ENCODE assay signal across 21 cellular contexts in genomic region chr6:42988486-42989020, GRCh38. TPM values are rescaled to one million over a fixed set of nuclear protein-coding genes. Genes with fewer than 3 reads are reported as not detected.
DNase-seq lines count a peak whose midpoint lies in the region; ATAC-seq and TF ChIP-seq lines count a peak whose summit lies in the region.
"Had no signal": no experiment of that assay in that cellular context is flagged by ENCODE, and none has a peak within 500 bp of the region (broad histone marks: within the 10 kb centered on the region; RNA-seq: fewer than 3 reads in every experiment).

No MANE protein-coding gene starts in this region.

- no peak overlapping the region for H4K8ac ChIP-seq in trophoblast cell (ENCODE audit: low read depth, low read length)

- H2AFZ ChIP-seq in trophoblast cell (ENCODE audit: insufficient read depth, low read length, poor library complexity): no peak overlapping the region

- peaks cover 43% of the 10 kb centered on the region for H3K4me1 ChIP-seq in CD4-positive, alpha-beta memory T cell (ENCODE audit: insufficient read depth, low read length)
- peaks cover 15 to 24% of the 10 kb centered on the region in 2 donors for H3K4me1 ChIP-seq in naive thymus-derived CD4-positive, alpha-beta T cell (ENCODE audit: control insufficient read depth in 2 of 2, insufficient read depth in 2 of 2, low read length in 2 of 2)
- peaks cover 0 to 48% (median 38%) of the 10 kb centered on the region in 3 donors for H3K4me1 ChIP-seq in gastroesophageal sphincter
- peaks cover 5 to 8% of the 10 kb centered on the region in 2 experiments for H3K4me1 ChIP-seq in trophoblast cell (ENCODE audit: control insufficient read depth in 1 of 2, insufficient read depth in 2 of 2, low read length in 2 of 2)
- H3K4me1 ChIP-seq in upper lobe of left lung: peaks cover 29 to 45% (median 41%) of the 10 kb centered on the region in 4 donors

- POLR2A ChIA-PET in CD4-positive, alpha-beta memory T cell (lab: Charles Lee; ENCODE audit: partially characterized antibody): interaction anchor here (0.8 to 2.3 kb wide), 4 partner anchors 9 to 25 kb away, joined by 3 to 18 read pairs (median 3); partner anchors contain the start of genes KLHDC3, MEA1 and PEX6
- POLR2A ChIA-PET in naive thymus-derived CD4-positive, alpha-beta T cell (lab: Charles Lee): interaction anchor here (1.2 to 2.2 kb wide), 4 partner anchors 9 to 396 kb away, joined by 3 to 15 read pairs (median 4); partner anchors contain the start of genes PEX6 and RRP36

- TF ChIP-seq POLR2A in gastroesophageal sphincter (IDR thresholded peaks at IDR 0.05) (no peak), upper lobe of left lung (IDR thresholded peaks at IDR 0.05) (no peak)

- peak overlapping the region in 1 of 8 donors; percentile 0 for H3K4me3 Mint-ChIP-seq in CD4-positive, alpha-beta memory T cell
- peak overlapping the region in 4 of 10 donors; percentile 29 to 58 (median 34) for H3K4me3 Mint-ChIP-seq in naive thymus-derived CD4-positive, alpha-beta T cell
- H3K4me3 Mint-ChIP-seq: activated CD4-positive, alpha-beta memory T cell treated with anti-CD3 and anti-CD28 coated beads for 36 hours; activated T-cell treated with anti-CD3 and anti-CD28 coated beads, Interleukin-2, amount 50 U/mL, for 4 hours; central memory CD8-positive, alpha-beta T cell had no signal

- H3K36me3 Mint-ChIP-seq in CD4-positive, alpha-beta memory T cell: peaks cover 13 to 41% of the 10 kb centered on the region in 2 donors
- peaks cover 2 to 28% (median 6%) of the 10 kb centered on the region in 5 donors for H3K36me3 Mint-ChIP-seq in naive thymus-derived CD4-positive, alpha-beta T cell

- H3K27me3 Mint-ChIP-seq in CD4-positive, alpha-beta memory T cell: no peaks in the 10 kb centered on the region
- H3K27me3 Mint-ChIP-seq in naive thymus-derived CD4-positive, alpha-beta T cell: no peaks in the 10 kb centered on the region
- H3K27me3 Mint-ChIP-seq: activated CD4-positive, alpha-beta memory T cell treated with anti-CD3 and anti-CD28 coated beads for 36 hours; central memory CD8-positive, alpha-beta T cell had no signal

- H3K36me3 ChIP-seq in CD4-positive, alpha-beta memory T cell (ENCODE audit: insufficient read depth, low read length): peaks cover 28% of the 10 kb centered on the region
- peaks cover 0 to 36% (median 6%) of the 10 kb centered on the region in 3 experiments for H3K36me3 ChIP-seq in naive thymus-derived CD4-positive, alpha-beta T cell (ENCODE audit: control insufficient read depth in 2 of 3, insufficient read depth in 3 of 3, low read length in 3 of 3)
- H3K36me3 ChIP-seq in gastroesophageal sphincter (peaks cover 0 to 44% of the 10 kb centered on the region in 2 donors), trophoblast cell (ENCODE audit: control insufficient read depth in 1 of 2, insufficient read depth in 2 of 2, low read length in 2 of 2) (peaks cover 9 to 17% of the 10 kb centered on the region in 2 experiments), upper lobe of left lung (peaks cover 3 to 19% (median 12%) of the 10 kb centered on the region in 4 donors)

- no peak overlapping the region for H2AK5ac ChIP-seq in trophoblast cell (ENCODE audit: low read length)

- H2BK12ac ChIP-seq in trophoblast cell (ENCODE audit: low read length): no peak overlapping the region

- H3K27ac ChIP-seq in CD4-positive, alpha-beta memory T cell (ENCODE audit: low read depth, low read length): no peak overlapping the region
- no peak overlapping the region for H3K27ac ChIP-seq in naive thymus-derived CD4-positive, alpha-beta T cell (ENCODE audit: low read depth, low read length)
- H3K27ac ChIP-seq in gastroesophageal sphincter: no peak overlapping the region
- no peak overlapping the region for H3K27ac ChIP-seq in trophoblast cell (ENCODE audit: low read depth, low read length)
- H3K27ac ChIP-seq in upper lobe of left lung: no peak overlapping the region
- H3K27ac ChIP-seq: neutrophil, right lobe of liver, SK-N-MC had no signal

- H4K91ac ChIP-seq in trophoblast cell (ENCODE audit: low read depth, low read length): no peak overlapping the region

- H3K9me3 Mint-ChIP-seq in CD4-positive, alpha-beta memory T cell: no peaks in the 10 kb centered on the region
- H3K9me3 Mint-ChIP-seq in naive thymus-derived CD4-positive, alpha-beta T cell: no peaks in the 10 kb centered on the region
- H3K9me3 Mint-ChIP-seq: activated CD4-positive, alpha-beta memory T cell treated with anti-CD3 and anti-CD28 coated beads for 36 hours; activated T-cell treated with anti-CD3 and anti-CD28 coated beads, Interleukin-2, amount 50 U/mL, for 4 hours; central memory CD8-positive, alpha-beta T cell had no signal

- H2BK5ac ChIP-seq in trophoblast cell (ENCODE audit: low read depth, low read length, poor library complexity): no peak overlapping the region

- no peak overlapping the region for H3K23ac ChIP-seq in trophoblast cell (ENCODE audit: low read length)

- no peak for DNase-seq in CD4-positive, alpha-beta memory T cell
- DNase-seq in LHCN-M2 (ENCODE audit: low read depth): peak; percentile 91
- peak; percentile 61 for DNase-seq in dermis blood vessel endothelial cell
- DNase-seq in naive thymus-derived CD4-positive, alpha-beta T cell: no peak
- DNase-seq in activated gamma-delta T cell treated with Interleukin-2 at 50 U/mL for 16 hours: no peak
- DNase-seq in trophoblast cell: no peak
- no peak for DNase-seq in upper lobe of left lung
- DNase-seq: activated CD4-positive, alpha-beta memory T cell treated with anti-CD3 and anti-CD28 coated beads for 36 hours; activated T-cell treated with anti-CD3 and anti-CD28 coated beads, Interleukin-2, amount 50 U/mL, for 4 hours; glutamatergic neuron; mammary epithelial cell; MM.1S; NCI-H1694; NCI-H446 treated with DMSO at 0.1 percent for 48 hours; right lobe of liver; stimulated activated CD4-positive, alpha-beta T cell treated with anti-CD3 and anti-CD28 coated beads, Interleukin-4, amount 100 ng/mL, for 1 hour had no signal

- no peak overlapping the region for H3K14ac ChIP-seq in trophoblast cell (ENCODE audit: low read length)

- intact Hi-C loops in CD4-positive, alpha-beta memory T cell (cut with micrococcal nuclease): no loop called here
- intact Hi-C loops in naive thymus-derived CD4-positive, alpha-beta T cell (cut with micrococcal nuclease): no loop called here

- no peak overlapping the region for H3K4ac ChIP-seq in trophoblast cell (ENCODE audit: low read depth, low read length)

- no peaks in the 10 kb centered on the region for H3K27me3 ChIP-seq in CD4-positive, alpha-beta memory T cell (ENCODE audit: insufficient read depth, low read length)
- no peaks in the 10 kb centered on the region for H3K27me3 ChIP-seq in naive thymus-derived CD4-positive, alpha-beta T cell (ENCODE audit: control insufficient read depth in 2 of 2, insufficient read depth in 2 of 2, low read length in 2 of 2)
- no peaks in the 10 kb centered on the region for H3K27me3 ChIP-seq in gastroesophageal sphincter
- no peaks in the 10 kb centered on the region for H3K27me3 ChIP-seq in trophoblast cell (ENCODE audit: insufficient read depth, low read length)
- no peaks in the 10 kb centered on the region for H3K27me3 ChIP-seq in upper lobe of left lung
- H3K27me3 ChIP-seq: neutrophil, right lobe of liver had no signal

- no peak overlapping the region for H4K12ac ChIP-seq in trophoblast cell (ENCODE audit: low read depth, low read length)

- no peak overlapping the region for H3K9ac ChIP-seq in trophoblast cell (ENCODE audit: low read length)

- CTCF ChIA-PET in CD4-positive, alpha-beta memory T cell (lab: Charles Lee; ENCODE audit: partially characterized antibody): no interaction called here
- CTCF ChIA-PET in naive thymus-derived CD4-positive, alpha-beta T cell (lab: Charles Lee): no interaction called here

- H3K79me2 ChIP-seq in trophoblast cell (ENCODE audit: control insufficient read depth, insufficient read depth, low read length, poor library complexity): peaks cover 5% of the 10 kb centered on the region

- TF ChIP-seq EP300 in gastroesophageal sphincter (IDR thresholded peaks at IDR 0.05) (no peak), upper lobe of left lung (IDR thresholded peaks at IDR 0.05) (no peak)

- H3K18ac ChIP-seq in trophoblast cell (ENCODE audit: low read length): no peak overlapping the region

- H2BK120ac ChIP-seq in trophoblast cell (ENCODE audit: insufficient read depth, low read length, poor library complexity): no peak overlapping the region

- no peak for TF ChIP-seq CTCF in gastroesophageal sphincter (IDR thresholded peaks at IDR 0.05)
- TF ChIP-seq CTCF in upper lobe of left lung (IDR thresholded peaks at IDR 0.05): no peak

- WGBS in gastroesophageal sphincter (ENCODE audit: low coverage in 1 of 2), 2 donors: 38% methylated on average over 1 of the region's 1 CpG; no CpG with 5 or more reads in 1 of the 2 donors
- no CpG with 5 or more reads among the region's 1 CpG for WGBS in trophoblast cell (ENCODE audit: extremely low coverage, insufficient coverage, insufficient read length)
- 69 to 75% methylated on average over 1 of the region's 1 CpG for WGBS in upper lobe of left lung, 2 donors

- no peaks in the 10 kb centered on the region for H3K9me3 ChIP-seq in CD4-positive, alpha-beta memory T cell (ENCODE audit: control insufficient read depth in 1 of 2, low read length in 2 of 2)
- no peaks in the 10 kb centered on the region for H3K9me3 ChIP-seq in naive thymus-derived CD4-positive, alpha-beta T cell (ENCODE audit: control insufficient read depth in 2 of 3, low read length in 3 of 3)
- H3K9me3 ChIP-seq in gastroesophageal sphincter (no peaks in the 10 kb centered on the region), trophoblast cell (ENCODE audit: insufficient read depth, low read depth, low read length) (peaks cover 2% of the 10 kb centered on the region), upper lobe of left lung (no peaks in the 10 kb centered on the region)
- H3K9me3 ChIP-seq: neutrophil, right lobe of liver had no signal

- ATAC-seq in naive thymus-derived CD4-positive, alpha-beta T cell: no peak
- ATAC-seq in gastroesophageal sphincter (no peak), upper lobe of left lung (ENCODE audit: low FRiP score in 2 of 2) (no peak)
- ATAC-seq: activated T-cell treated with anti-CD3 and anti-CD28 coated beads, Interleukin-2, amount 50 U/mL, for 4 hours; HCT116; right lobe of liver had no signal

- H3K4me2 ChIP-seq in trophoblast cell (ENCODE audit: low read length): no peak overlapping the region

- peaks cover 7% of the 10 kb centered on the region for H3K79me1 ChIP-seq in trophoblast cell (ENCODE audit: low read length)

- H3K4me1 Mint-ChIP-seq in CD4-positive, alpha-beta memory T cell: peaks cover 44 to 68% (median 56%) of the 10 kb centered on the region in 4 donors
- H3K4me1 Mint-ChIP-seq in naive thymus-derived CD4-positive, alpha-beta T cell: peaks cover 39 to 64% (median 57%) of the 10 kb centered on the region in 7 donors

- H3K27ac Mint-ChIP-seq in CD4-positive, alpha-beta memory T cell: peak overlapping the region in 4 of 7 donors; percentile 12 to 63 (median 58)
- H3K27ac Mint-ChIP-seq in naive thymus-derived CD4-positive, alpha-beta T cell: peak overlapping the region in 5 of 9 donors; percentile 51 to 79 (median 65)
- H3K27ac Mint-ChIP-seq: activated CD4-positive, alpha-beta memory T cell treated with anti-CD3 and anti-CD28 coated beads for 36 hours had no signal

- H3K4me3 ChIP-seq in CD4-positive, alpha-beta memory T cell (ENCODE audit: low read length in 2 of 2): no peak overlapping the region
- no peak overlapping the region for H3K4me3 ChIP-seq in naive thymus-derived CD4-positive, alpha-beta T cell (ENCODE audit: low read length)
- H3K4me3 ChIP-seq in gastroesophageal sphincter: no peak overlapping the region
- H3K4me3 ChIP-seq in trophoblast cell (ENCODE audit: low read depth, low read length): no peak overlapping the region
- no peak overlapping the region for H3K4me3 ChIP-seq in upper lobe of left lung
- H3K4me3 ChIP-seq: right lobe of liver, SK-N-MC had no signal

RNA-seq across cellular contexts. Expression of gene PPP2R5D, which starts 4.2 kb away (rescaled TPM):
- total RNA-seq in CD4-positive, alpha-beta memory T cell: 10 to 100 TPM; 36.6 to 38.0 TPM
- polyA plus RNA-seq in CD4-positive, alpha-beta memory T cell: 10 to 100 TPM; 22.3 to 30.8 TPM
- total RNA-seq in LHCN-M2 (2014; rRNA removed) (61.3 and 61.7 TPM in 2 replicates), dermis blood vessel endothelial cell (37.3 and 45.6 TPM in 2 replicates), gastroesophageal sphincter (10 to 100 TPM; 30.0 to 45.1 (median 36.3) TPM), upper lobe of left lung (10 to 100 TPM; 22.8 to 45.1 (median 27.3) TPM)
- polyA plus RNA-seq in LHCN-M2 (2012): 46.1 TPM
- total RNA-seq in naive thymus-derived CD4-positive, alpha-beta T cell: 10 to 100 TPM; 19.7 to 60.4 (median 28.2) TPM
- polyA plus RNA-seq in naive thymus-derived CD4-positive, alpha-beta T cell: 10 to 100 TPM; 21.5 to 34.0 TPM
- polyA plus RNA-seq in trophoblast cell (2013): 40.2 and 41.3 TPM in 2 replicates

RNA-seq across cellular contexts. Expression of gene PEX6, which starts 9.6 kb away (rescaled TPM):
- total RNA-seq in CD4-positive, alpha-beta memory T cell: 10 to 100 TPM; 38.9 to 40.5 TPM
- polyA plus RNA-seq in CD4-positive, alpha-beta memory T cell: 10 to 100 TPM; 14.5 TPM
- total RNA-seq in LHCN-M2 (2014; rRNA removed): 20.8 and 22.3 TPM in 2 replicates
- 13.2 TPM for polyA plus RNA-seq in LHCN-M2 (2012)
- 19.1 and 45.8 TPM in 2 replicates for total RNA-seq in dermis blood vessel endothelial cell
- 10 to 100 TPM; 14.1 to 42.3 (median 28.0) TPM for total RNA-seq in naive thymus-derived CD4-positive, alpha-beta T cell
- polyA plus RNA-seq in naive thymus-derived CD4-positive, alpha-beta T cell: 10 to 100 TPM; 21.2 to 24.6 TPM
- 10 to 100 TPM in 3 of 4 donors, 1 to 10 TPM in 1; 9.8 to 23.5 (median 21.2) TPM for total RNA-seq in gastroesophageal sphincter
- 6.8 and 7.0 TPM in 2 replicates for polyA plus RNA-seq in trophoblast cell (2013)
- total RNA-seq in upper lobe of left lung: 10 to 100 TPM in 5 of 6 donors, 1 to 10 TPM in 1; 6.5 to 36.7 (median 21.0) TPM

RNA-seq across cellular contexts. Expression of gene MEA1, which starts 25.2 kb away (rescaled TPM):
- 10 to 100 TPM; 36.2 to 36.3 TPM for total RNA-seq in CD4-positive, alpha-beta memory T cell
- 100 to 1,000 TPM in 1 of 2 donors, 10 to 100 TPM in 1; 84.7 to 110 TPM for polyA plus RNA-seq in CD4-positive, alpha-beta memory T cell
- total RNA-seq in LHCN-M2 (2014; rRNA removed): 116 and 119 TPM in 2 replicates
- 234 TPM for polyA plus RNA-seq in LHCN-M2 (2012)
- 33.6 and 52.9 TPM in 2 replicates for total RNA-seq in dermis blood vessel endothelial cell
- 10 to 100 TPM; 20.3 to 58.0 (median 32.7) TPM for total RNA-seq in naive thymus-derived CD4-positive, alpha-beta T cell
- 10 to 100 TPM; 58.2 to 72.3 TPM for polyA plus RNA-seq in naive thymus-derived CD4-positive, alpha-beta T cell
- total RNA-seq in gastroesophageal sphincter: 10 to 100 TPM; 56.0 to 62.1 (median 58.3) TPM
- 82.3 and 84.7 TPM in 2 replicates for polyA plus RNA-seq in trophoblast cell (2013)
- total RNA-seq in upper lobe of left lung: 10 to 100 TPM; 32.1 to 52.6 (median 43.0) TPM

RNA-seq across cellular contexts. Expression of gene KLHDC3, which starts 25.5 kb away (rescaled TPM):
- total RNA-seq in CD4-positive, alpha-beta memory T cell: 10 to 100 TPM; 66.6 to 67.9 TPM
- 100 to 1,000 TPM in 1 of 2 donors, 10 to 100 TPM in 1; 78.3 to 131 TPM for polyA plus RNA-seq in CD4-positive, alpha-beta memory T cell
- total RNA-seq in LHCN-M2 (2014; rRNA removed) (47.1 and 50.4 TPM in 2 replicates), dermis blood vessel endothelial cell (134 and 173 TPM in 2 replicates), gastroesophageal sphincter (100 to 1,000 TPM in 3 of 4 donors, 10 to 100 TPM in 1; 96.9 to 145 (median 129) TPM), upper lobe of left lung (10 to 100 TPM; 36.7 to 74.0 (median 59.3) TPM)
- polyA plus RNA-seq in LHCN-M2 (2012): 48.1 TPM
- 10 to 100 TPM; 39.9 to 76.9 (median 67.4) TPM for total RNA-seq in naive thymus-derived CD4-positive, alpha-beta T cell
- polyA plus RNA-seq in naive thymus-derived CD4-positive, alpha-beta T cell: 100 to 1,000 TPM; 128 to 145 TPM
- 63.6 and 64.5 TPM in 2 replicates for polyA plus RNA-seq in trophoblast cell (2013)

RNA-seq across cellular contexts. Expression of gene GNMT, which starts 28.0 kb away (rescaled TPM):
- total RNA-seq in CD4-positive, alpha-beta memory T cell: 1 to 10 TPM; 1.1 to 1.2 TPM
- under 1 TPM in 1 of 2 donors, not detected in 1; 0.36 TPM for polyA plus RNA-seq in CD4-positive, alpha-beta memory T cell
- total RNA-seq in LHCN-M2 (2014; rRNA removed): not detected in 2 replicates
- 0.64 TPM for polyA plus RNA-seq in LHCN-M2 (2012)
- 0.23 TPM in 1 of 2 replicates, not detected in the other for total RNA-seq in dermis blood vessel endothelial cell
- 1 to 10 TPM in 3 of 5 experiments, under 1 TPM in 2; 0.95 to 2.6 (median 1.1) TPM for total RNA-seq in naive thymus-derived CD4-positive, alpha-beta T cell
- polyA plus RNA-seq in naive thymus-derived CD4-positive, alpha-beta T cell: not detected
- total RNA-seq in gastroesophageal sphincter: 1 to 10 TPM in 3 of 4 donors, not detected in 1; 2.6 to 3.6 (median 2.6) TPM
- 0.28 and 0.47 TPM in 2 replicates for polyA plus RNA-seq in trophoblast cell (2013)
- 10 to 100 TPM in 1 of 6 donors, 1 to 10 TPM in 4, not detected in 1; 1.9 to 10.5 (median 8.5) TPM for total RNA-seq in upper lobe of left lung
- total RNA-seq: activated CD4-positive, alpha-beta memory T cell treated with anti-CD3 and anti-CD28 coated beads for 36 hours had no signal

Comparison
In these comparisons a context has a peak if more than half of its experiments do, and no peak if none do; other contexts are left out.
1. DNase-seq: peak in LHCN-M2 (single experiment) and dermis blood vessel endothelial cell (single experiment); none in CD4-positive, alpha-beta memory T cell (0 of 5), naive thymus-derived CD4-positive, alpha-beta T cell (0 of 9), activated gamma-delta T cell treated with Interleukin-2 at 50 U/mL for 16 hours (single experiment), trophoblast cell (0 of 2) and upper lobe of left lung (0 of 2).